Comparison of ENCODE assay signal across 1 cellular context in the genomic region with DNA sequence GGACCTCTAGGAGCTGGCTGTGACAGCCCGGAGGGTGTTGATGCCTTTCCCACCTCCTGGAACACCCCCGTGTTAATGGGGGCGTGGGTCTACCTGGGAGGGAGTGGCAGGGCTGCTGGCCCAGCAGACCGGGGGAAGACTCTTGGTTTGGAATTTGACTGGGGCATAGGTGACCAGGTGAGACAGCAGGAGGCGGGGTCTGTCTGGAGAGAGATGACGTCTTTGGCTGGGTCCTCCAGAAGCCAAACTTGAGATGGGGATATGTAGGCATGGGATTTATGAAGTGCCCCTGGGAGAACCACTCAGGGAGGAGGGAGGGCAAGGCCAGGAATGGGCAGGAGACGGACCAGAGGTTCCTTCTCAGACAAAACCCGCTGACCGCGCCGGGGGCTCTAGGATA.
TF ChIP-seq lines count a peak whose summit lies in the region.

No MANE protein-coding gene starts in this region.

TF ChIP-seq in WTC11, 78 proteins besides CTCF, POLR2A, EP300 and RAD21 (continued from another document):
- TF ChIP-seq E2F1 (CRISPR knock-in tag; IDR thresholded peaks at IDR 0.05) (no peak), NFE2L1 (CRISPR knock-in tag; IDR thresholded peaks at IDR 0.05) (no peak), ZNF532 (CRISPR knock-in tag; IDR thresholded peaks at IDR 0.05; ENCODE audit: borderline replicate concordance) (no peak)
